23 cellular contexts compared by ENCODE assay signal in the genomic region with DNA sequence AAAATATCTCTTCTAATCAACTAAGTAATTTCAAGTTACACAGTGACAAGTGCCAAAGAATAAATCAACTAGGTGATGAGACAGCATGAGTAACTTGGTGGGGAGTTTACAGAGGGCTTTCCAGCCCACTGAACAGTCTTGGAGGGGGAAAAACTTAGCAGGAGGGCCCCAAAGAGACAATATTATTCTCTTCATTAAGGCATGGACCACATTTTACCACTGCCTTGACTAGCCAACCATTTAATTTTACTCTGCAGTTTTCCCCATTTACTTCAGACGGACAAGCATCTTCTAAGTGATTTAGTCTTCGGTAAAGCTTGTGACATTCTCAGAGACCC.
"Had no signal": no experiment of that assay in that cellular context is flagged by ENCODE, and none has a peak within 500 bp of the region (broad histone marks: within the 10 kb centered on the region; RNA-seq: fewer than 3 reads in every experiment).

No MANE protein-coding gene starts in this region.

- DNase-seq: activated CD4-positive, alpha-beta memory T cell treated with anti-CD3 and anti-CD28 coated beads for 36 hours; activated CD4-positive, alpha-beta T cell treated with anti-CD3 and anti-CD28 coated beads, Interleukin-2, amount 10 ng/mL, durations not matched to agents 24 days and 14 days; activated CD4-positive, CD25-positive, alpha-beta regulatory T cell treated with anti-CD3 and anti-CD28 coated beads, Interleukin-2, amount 50 U/mL, for 72 hours; activated CD8-positive, alpha-beta memory T cell treated with anti-CD3 and anti-CD28 coated beads for 24 hours; activated effector memory CD4-positive, alpha-beta T cell treated with anti-CD3 and anti-CD28 coated beads, Interleukin-2, amount 50 U/mL, for 16 hours; activated naive CD4-positive, alpha-beta T cell treated with anti-CD3 and anti-CD28 coated beads for 36 hours; activated T-cell treated with anti-CD3 and anti-CD28 coated beads, Interleukin-2, amount 50 U/mL, for 4 hours; brain microvascular endothelial cell; NCI-H1092; NCI-H1417; NCI-H1930; NCI-H2107; NCI-H510A treated with DMSO at 0.1 percent for 48 hours; NCI-H69; NK-92 treated with Interleukin-12 subunit alpha and Interleukin-12 subunit beta, amount 100 ng/mL, for 24 hours; Peyer's patch; SIG-M5; T-helper 17 cell; T-helper 9 cell had no signal

- H3K9me3 Mint-ChIP-seq: activated CD4-positive, alpha-beta memory T cell treated with anti-CD3 and anti-CD28 coated beads for 36 hours; activated CD4-positive, alpha-beta T cell treated with anti-CD3 and anti-CD28 coated beads, Interleukin-2, amount 10 ng/mL, durations not matched to agents 24 days and 14 days; activated naive CD4-positive, alpha-beta T cell treated with anti-CD3 and anti-CD28 coated beads for 36 hours; activated T-cell treated with anti-CD3 and anti-CD28 coated beads, Interleukin-2, amount 50 U/mL, for 4 hours had no signal

- H3K4me3 Mint-ChIP-seq: activated CD4-positive, alpha-beta memory T cell treated with anti-CD3 and anti-CD28 coated beads for 36 hours; activated CD4-positive, alpha-beta T cell treated with anti-CD3 and anti-CD28 coated beads, Interleukin-2, amount 10 ng/mL, durations not matched to agents 24 days and 14 days; activated naive CD4-positive, alpha-beta T cell treated with anti-CD3 and anti-CD28 coated beads for 36 hours; activated naive CD8-positive, alpha-beta T cell; activated T-cell treated with anti-CD3 and anti-CD28 coated beads, Interleukin-2, amount 50 U/mL, for 4 hours; T-helper 17 cell; WTC11 had no signal

- H3K36me3 ChIP-seq: brain microvascular endothelial cell, cardiac muscle cell, Peyer's patch had no signal

- ATAC-seq: activated T-cell treated with anti-CD3 and anti-CD28 coated beads, Interleukin-2, amount 50 U/mL, for 4 hours; T-helper 17 cell had no signal

- H3K9ac ChIP-seq: KMS-11 had no signal

- H3K27ac ChIP-seq: brain microvascular endothelial cell, cardiac muscle cell, KMS-11, Peyer's patch had no signal

- H3K4me3 ChIP-seq: cardiac muscle cell, Peyer's patch had no signal

- H3K9me3 ChIP-seq: Peyer's patch had no signal

- H3K4me1 ChIP-seq: Peyer's patch had no signal

- H3K27ac Mint-ChIP-seq: activated CD4-positive, alpha-beta memory T cell treated with anti-CD3 and anti-CD28 coated beads for 36 hours; activated CD4-positive, alpha-beta T cell treated with anti-CD3 and anti-CD28 coated beads, Interleukin-2, amount 10 ng/mL, durations not matched to agents 24 days and 14 days; activated naive CD4-positive, alpha-beta T cell treated with anti-CD3 and anti-CD28 coated beads for 36 hours; activated naive CD8-positive, alpha-beta T cell; T-helper 17 cell had no signal

- H3K27me3 Mint-ChIP-seq: activated naive CD8-positive, alpha-beta T cell had no signal

- H3K27me3 ChIP-seq: brain microvascular endothelial cell, cardiac muscle cell, Peyer's patch had no signal

- H3K36me3 Mint-ChIP-seq: activated CD4-positive, alpha-beta memory T cell treated with anti-CD3 and anti-CD28 coated beads for 36 hours; activated naive CD8-positive, alpha-beta T cell had no signal

- H3K4me2 ChIP-seq: KMS-11 had no signal
